Comparison of ENCODE assay signal across 1 cellular context in the genomic region with DNA sequence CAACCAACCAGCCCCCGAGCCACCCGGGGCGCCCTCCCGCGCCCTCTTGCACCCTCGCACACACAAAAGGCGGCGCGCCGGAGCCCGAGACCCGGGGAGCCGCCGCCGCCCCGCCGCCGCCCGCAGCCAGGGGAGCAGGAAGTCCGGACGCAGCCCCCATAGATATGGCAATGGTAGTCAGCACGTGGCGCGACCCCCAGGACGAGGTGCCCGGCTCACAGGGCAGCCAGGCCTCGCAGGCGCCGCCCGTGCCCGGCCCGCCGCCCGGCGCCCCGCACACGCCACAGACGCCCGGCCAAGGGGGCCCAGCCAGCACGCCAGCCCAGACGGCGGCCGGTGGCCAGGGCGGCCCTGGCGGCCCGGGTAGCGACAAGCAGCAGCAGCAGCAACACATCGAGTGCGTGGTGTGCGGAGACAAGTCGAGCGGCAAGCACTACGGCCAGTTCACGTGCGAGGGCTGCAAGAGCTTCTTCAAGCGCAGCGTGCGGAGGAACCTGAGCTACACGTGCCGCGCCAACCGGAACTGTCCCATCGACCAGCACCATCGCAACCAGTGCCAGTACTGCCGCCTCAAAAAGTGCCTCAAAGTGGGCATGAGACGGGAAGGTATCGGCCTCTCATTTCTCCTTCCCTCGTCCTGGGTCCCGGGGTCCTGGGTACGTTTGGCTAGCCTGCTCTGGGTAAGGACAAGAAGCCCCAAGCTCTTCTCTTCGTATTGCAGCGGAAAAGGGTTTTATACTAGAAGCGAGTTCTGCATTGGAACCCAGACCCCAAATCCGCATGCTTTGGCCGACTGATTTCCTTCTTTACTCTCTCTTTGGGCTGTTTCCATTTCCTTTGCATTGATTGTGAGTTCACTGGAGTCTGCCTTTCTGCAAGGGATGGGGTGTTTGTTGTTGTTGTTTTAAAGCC.
A peak's percentile ranks its signal among the peaks of the same experiment; 100 is the strongest.
TF ChIP-seq lines count a peak whose summit lies in the region.

No MANE protein-coding gene starts in this region.

TF ChIP-seq in K562, 482 proteins besides CTCF, POLR2A, EP300 and RAD21 (continued from another document and continues in another):
- TF ChIP-seq, protein P1, sequence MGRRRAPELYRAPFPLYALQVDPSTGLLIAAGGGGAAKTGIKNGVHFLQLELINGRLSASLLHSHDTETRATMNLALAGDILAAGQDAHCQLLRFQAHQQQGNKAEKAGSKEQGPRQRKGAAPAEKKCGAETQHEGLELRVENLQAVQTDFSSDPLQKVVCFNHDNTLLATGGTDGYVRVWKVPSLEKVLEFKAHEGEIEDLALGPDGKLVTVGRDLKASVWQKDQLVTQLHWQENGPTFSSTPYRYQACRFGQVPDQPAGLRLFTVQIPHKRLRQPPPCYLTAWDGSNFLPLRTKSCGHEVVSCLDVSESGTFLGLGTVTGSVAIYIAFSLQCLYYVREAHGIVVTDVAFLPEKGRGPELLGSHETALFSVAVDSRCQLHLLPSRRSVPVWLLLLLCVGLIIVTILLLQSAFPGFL (CRISPR knock-in tag; IDR thresholded peaks at IDR 0.05), result no peak
- TF ChIP-seq EZH2 (IDR thresholded peaks at IDR 0.05; ENCODE audit: borderline replicate concordance, low read depth, low read length) (no peak), SMAD4 (CRISPR knock-in tag; conservative IDR thresholded peaks at IDR 0.05) (peak; percentile 56; the same call in 1 of the 2 replicates), SNIP1 (IDR thresholded peaks at IDR 0.05; ENCODE audit: low read depth) (no peak), CCNT2 (IDR thresholded peaks at IDR 0.05; ENCODE audit: borderline replicate concordance, extremely low read depth, insufficient read length, low read depth, low read length) (peak; percentile 51), TRIM28 (IDR thresholded peaks at IDR 0.05) (no peak), ZC3H8 (IDR thresholded peaks at IDR 0.05) (no peak), E2F3 (CRISPR knock-in tag; IDR thresholded peaks at IDR 0.05) (no peak), ZNF830 (CRISPR knock-in tag; IDR thresholded peaks at IDR 0.05) (no peak), ZBTB17 (CRISPR knock-in tag; IDR thresholded peaks at IDR 0.05) (0 out of 2 replicates have a peak, but pooled peaks have one; percentile 20), CHD1 (IDR thresholded peaks at IDR 0.05; ENCODE audit: low read length) (peak; percentile 88), SMAD3 (CRISPR knock-in tag; conservative IDR thresholded peaks at IDR 0.05) (no peak), ZC3H4 (CRISPR knock-in tag; IDR thresholded peaks at IDR 0.05; ENCODE audit: borderline replicate concordance) (0 out of 2 replicates have a peak, but pooled peaks have one; percentile 62), ZFP30 (CRISPR knock-in tag; IDR thresholded peaks at IDR 0.05; ENCODE audit: borderline replicate concordance) (no peak), FOXA1 (IDR thresholded peaks at IDR 0.05; ENCODE audit: borderline replicate concordance) (no peak), LARP7 (IDR thresholded peaks at IDR 0.05) (no peak), NONO (IDR thresholded peaks at IDR 0.05; ENCODE audit: low read depth in 2 of 2, low read length in 1 of 2) (peak in 1 of 2 experiments; percentile 68; a peak in 1 of 4 replicates), FOXK2 (conservative IDR thresholded peaks at IDR 0.05 in 1 of 2, IDR thresholded peaks at IDR 0.05 in 1 of 2; ENCODE audit: low read depth in 2 of 2) (no peak), SMARCA5 (IDR thresholded peaks at IDR 0.05) (no peak)
- TF ChIP-seq, protein P2, sequence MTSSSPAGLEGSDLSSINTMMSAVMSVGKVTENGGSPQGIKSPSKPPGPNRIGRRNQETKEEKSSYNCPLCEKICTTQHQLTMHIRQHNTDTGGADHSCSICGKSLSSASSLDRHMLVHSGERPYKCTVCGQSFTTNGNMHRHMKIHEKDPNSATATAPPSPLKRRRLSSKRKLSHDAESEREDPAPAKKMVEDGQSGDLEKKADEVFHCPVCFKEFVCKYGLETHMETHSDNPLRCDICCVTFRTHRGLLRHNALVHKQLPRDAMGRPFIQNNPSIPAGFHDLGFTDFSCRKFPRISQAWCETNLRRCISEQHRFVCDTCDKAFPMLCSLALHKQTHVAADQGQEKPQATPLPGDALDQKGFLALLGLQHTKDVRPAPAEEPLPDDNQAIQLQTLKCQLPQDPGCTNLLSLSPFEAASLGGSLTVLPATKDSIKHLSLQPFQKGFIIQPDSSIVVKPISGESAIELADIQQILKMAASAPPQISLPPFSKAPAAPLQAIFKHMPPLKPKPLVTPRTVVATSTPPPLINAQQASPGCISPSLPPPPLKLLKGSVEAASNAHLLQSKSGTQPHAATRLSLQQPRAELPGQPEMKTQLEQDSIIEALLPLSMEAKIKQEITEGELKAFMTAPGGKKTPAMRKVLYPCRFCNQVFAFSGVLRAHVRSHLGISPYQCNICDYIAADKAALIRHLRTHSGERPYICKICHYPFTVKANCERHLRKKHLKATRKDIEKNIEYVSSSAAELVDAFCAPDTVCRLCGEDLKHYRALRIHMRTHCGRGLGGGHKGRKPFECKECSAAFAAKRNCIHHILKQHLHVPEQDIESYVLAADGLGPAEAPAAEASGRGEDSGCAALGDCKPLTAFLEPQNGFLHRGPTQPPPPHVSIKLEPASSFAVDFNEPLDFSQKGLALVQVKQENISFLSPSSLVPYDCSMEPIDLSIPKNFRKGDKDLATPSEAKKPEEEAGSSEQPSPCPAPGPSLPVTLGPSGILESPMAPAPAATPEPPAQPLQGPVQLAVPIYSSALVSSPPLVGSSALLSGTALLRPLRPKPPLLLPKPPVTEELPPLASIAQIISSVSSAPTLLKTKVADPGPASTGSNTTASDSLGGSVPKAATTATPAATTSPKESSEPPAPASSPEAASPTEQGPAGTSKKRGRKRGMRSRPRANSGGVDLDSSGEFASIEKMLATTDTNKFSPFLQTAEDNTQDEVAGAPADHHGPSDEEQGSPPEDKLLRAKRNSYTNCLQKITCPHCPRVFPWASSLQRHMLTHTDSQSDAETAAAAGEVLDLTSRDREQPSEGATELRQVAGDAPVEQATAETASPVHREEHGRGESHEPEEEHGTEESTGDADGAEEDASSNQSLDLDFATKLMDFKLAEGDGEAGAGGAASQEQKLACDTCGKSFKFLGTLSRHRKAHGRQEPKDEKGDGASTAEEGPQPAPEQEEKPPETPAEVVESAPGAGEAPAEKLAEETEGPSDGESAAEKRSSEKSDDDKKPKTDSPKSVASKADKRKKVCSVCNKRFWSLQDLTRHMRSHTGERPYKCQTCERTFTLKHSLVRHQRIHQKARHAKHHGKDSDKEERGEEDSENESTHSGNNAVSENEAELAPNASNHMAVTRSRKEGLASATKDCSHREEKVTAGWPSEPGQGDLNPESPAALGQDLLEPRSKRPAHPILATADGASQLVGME (CRISPR knock-in tag; IDR thresholded peaks at IDR 0.05), result no peak
- TF ChIP-seq, protein P3, sequence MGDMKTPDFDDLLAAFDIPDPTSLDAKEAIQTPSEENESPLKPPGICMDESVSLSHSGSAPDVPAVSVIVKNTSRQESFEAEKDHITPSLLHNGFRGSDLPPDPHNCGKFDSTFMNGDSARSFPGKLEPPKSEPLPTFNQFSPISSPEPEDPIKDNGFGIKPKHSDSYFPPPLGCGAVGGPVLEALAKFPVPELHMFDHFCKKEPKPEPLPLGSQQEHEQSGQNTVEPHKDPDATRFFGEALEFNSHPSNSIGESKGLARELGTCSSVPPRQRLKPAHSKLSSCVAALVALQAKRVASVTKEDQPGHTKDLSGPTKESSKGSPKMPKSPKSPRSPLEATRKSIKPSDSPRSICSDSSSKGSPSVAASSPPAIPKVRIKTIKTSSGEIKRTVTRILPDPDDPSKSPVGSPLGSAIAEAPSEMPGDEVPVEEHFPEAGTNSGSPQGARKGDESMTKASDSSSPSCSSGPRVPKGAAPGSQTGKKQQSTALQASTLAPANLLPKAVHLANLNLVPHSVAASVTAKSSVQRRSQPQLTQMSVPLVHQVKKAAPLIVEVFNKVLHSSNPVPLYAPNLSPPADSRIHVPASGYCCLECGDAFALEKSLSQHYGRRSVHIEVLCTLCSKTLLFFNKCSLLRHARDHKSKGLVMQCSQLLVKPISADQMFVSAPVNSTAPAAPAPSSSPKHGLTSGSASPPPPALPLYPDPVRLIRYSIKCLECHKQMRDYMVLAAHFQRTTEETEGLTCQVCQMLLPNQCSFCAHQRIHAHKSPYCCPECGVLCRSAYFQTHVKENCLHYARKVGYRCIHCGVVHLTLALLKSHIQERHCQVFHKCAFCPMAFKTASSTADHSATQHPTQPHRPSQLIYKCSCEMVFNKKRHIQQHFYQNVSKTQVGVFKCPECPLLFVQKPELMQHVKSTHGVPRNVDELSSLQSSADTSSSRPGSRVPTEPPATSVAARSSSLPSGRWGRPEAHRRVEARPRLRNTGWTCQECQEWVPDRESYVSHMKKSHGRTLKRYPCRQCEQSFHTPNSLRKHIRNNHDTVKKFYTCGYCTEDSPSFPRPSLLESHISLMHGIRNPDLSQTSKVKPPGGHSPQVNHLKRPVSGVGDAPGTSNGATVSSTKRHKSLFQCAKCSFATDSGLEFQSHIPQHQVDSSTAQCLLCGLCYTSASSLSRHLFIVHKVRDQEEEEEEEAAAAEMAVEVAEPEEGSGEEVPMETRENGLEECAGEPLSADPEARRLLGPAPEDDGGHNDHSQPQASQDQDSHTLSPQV (IDR thresholded peaks at IDR 0.05), result peak; percentile 90
- TF ChIP-seq, protein P4, sequence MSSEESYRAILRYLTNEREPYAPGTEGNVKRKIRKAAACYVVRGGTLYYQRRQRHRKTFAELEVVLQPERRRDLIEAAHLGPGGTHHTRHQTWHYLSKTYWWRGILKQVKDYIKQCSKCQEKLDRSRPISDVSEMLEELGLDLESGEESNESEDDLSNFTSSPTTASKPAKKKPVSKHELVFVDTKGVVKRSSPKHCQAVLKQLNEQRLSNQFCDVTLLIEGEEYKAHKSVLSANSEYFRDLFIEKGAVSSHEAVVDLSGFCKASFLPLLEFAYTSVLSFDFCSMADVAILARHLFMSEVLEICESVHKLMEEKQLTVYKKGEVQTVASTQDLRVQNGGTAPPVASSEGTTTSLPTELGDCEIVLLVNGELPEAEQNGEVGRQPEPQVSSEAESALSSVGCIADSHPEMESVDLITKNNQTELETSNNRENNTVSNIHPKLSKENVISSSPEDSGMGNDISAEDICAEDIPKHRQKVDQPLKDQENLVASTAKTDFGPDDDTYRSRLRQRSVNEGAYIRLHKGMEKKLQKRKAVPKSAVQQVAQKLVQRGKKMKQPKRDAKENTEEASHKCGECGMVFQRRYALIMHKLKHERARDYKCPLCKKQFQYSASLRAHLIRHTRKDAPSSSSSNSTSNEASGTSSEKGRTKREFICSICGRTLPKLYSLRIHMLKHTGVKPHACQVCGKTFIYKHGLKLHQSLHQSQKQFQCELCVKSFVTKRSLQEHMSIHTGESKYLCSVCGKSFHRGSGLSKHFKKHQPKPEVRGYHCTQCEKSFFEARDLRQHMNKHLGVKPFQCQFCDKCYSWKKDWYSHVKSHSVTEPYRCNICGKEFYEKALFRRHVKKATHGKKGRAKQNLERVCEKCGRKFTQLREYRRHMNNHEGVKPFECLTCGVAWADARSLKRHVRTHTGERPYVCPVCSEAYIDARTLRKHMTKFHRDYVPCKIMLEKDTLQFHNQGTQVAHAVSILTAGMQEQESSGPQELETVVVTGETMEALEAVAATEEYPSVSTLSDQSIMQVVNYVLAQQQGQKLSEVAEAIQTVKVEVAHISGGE (CRISPR knock-in tag; IDR thresholded peaks at IDR 0.05), result 0 out of 6 replicates have a peak, but pooled peaks of 1 of the 3 experiments have one; percentile 6
- TF ChIP-seq, protein P5, sequence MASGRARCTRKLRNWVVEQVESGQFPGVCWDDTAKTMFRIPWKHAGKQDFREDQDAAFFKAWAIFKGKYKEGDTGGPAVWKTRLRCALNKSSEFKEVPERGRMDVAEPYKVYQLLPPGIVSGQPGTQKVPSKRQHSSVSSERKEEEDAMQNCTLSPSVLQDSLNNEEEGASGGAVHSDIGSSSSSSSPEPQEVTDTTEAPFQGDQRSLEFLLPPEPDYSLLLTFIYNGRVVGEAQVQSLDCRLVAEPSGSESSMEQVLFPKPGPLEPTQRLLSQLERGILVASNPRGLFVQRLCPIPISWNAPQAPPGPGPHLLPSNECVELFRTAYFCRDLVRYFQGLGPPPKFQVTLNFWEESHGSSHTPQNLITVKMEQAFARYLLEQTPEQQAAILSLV (tag; IDR thresholded peaks at IDR 0.05), result no peak
- TF ChIP-seq, protein P6, sequence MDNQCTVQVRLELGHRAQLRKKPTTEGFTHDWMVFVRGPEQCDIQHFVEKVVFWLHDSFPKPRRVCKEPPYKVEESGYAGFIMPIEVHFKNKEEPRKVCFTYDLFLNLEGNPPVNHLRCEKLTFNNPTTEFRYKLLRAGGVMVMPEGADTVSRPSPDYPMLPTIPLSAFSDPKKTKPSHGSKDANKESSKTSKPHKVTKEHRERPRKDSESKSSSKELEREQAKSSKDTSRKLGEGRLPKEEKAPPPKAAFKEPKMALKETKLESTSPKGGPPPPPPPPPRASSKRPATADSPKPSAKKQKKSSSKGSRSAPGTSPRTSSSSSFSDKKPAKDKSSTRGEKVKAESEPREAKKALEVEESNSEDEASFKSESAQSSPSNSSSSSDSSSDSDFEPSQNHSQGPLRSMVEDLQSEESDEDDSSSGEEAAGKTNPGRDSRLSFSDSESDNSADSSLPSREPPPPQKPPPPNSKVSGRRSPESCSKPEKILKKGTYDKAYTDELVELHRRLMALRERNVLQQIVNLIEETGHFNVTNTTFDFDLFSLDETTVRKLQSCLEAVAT (IDR thresholded peaks at IDR 0.05), result 0 out of 4 replicates have a peak, but pooled peaks have one; percentile 14 to 24
- TF ChIP-seq, protein P7, sequence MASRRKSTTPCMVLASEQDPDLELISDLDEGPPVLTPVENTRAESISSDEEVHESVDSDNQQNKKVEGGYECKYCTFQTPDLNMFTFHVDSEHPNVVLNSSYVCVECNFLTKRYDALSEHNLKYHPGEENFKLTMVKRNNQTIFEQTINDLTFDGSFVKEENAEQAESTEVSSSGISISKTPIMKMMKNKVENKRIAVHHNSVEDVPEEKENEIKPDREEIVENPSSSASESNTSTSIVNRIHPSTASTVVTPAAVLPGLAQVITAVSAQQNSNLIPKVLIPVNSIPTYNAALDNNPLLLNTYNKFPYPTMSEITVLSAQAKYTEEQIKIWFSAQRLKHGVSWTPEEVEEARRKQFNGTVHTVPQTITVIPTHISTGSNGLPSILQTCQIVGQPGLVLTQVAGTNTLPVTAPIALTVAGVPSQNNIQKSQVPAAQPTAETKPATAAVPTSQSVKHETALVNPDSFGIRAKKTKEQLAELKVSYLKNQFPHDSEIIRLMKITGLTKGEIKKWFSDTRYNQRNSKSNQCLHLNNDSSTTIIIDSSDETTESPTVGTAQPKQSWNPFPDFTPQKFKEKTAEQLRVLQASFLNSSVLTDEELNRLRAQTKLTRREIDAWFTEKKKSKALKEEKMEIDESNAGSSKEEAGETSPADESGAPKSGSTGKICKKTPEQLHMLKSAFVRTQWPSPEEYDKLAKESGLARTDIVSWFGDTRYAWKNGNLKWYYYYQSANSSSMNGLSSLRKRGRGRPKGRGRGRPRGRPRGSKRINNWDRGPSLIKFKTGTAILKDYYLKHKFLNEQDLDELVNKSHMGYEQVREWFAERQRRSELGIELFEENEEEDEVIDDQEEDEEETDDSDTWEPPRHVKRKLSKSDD (conservative IDR thresholded peaks at IDR 0.05; ENCODE audit: low read length), result no peak
